19 cellular contexts compared by ENCODE assay signal in genomic region chr10:3511483-3511882, GRCh38.
"Had no signal": no experiment of that assay in that cellular context is flagged by ENCODE, and none has a peak within 500 bp of the region (broad histone marks: within the 10 kb centered on the region; RNA-seq: fewer than 3 reads in every experiment).

No MANE protein-coding gene starts in this region.

- H3K79me2 ChIP-seq: parathyroid adenoma had no signal

- H3K9me3 Mint-ChIP-seq: natural killer cell; stimulated activated naive CD8-positive, alpha-beta T cell treated with anti-CD3 and anti-CD28 coated beads, Interleukin-15, amount 100 ng/mL, for 72 hours had no signal

- H3K27ac Mint-ChIP-seq: natural killer cell; progenitor cell of endocrine pancreas; stimulated activated naive CD8-positive, alpha-beta T cell treated with anti-CD3 and anti-CD28 coated beads, Interleukin-15, amount 100 ng/mL, for 72 hours; type B pancreatic cell had no signal

- H3K27me3 ChIP-seq: dorsolateral prefrontal cortex, neutrophil, right lobe of liver, suprapubic skin, thyroid gland had no signal

- H3K4me3 Mint-ChIP-seq: natural killer cell; stimulated activated naive B cell treated with anti-CD40 and anti-IgM and Interleukin-4, amounts not matched to agents 10 μg/mL and 1 μg/mL and 100 μg/mL, for 72 hours; stimulated activated naive CD8-positive, alpha-beta T cell treated with anti-CD3 and anti-CD28 coated beads, Interleukin-15, amount 100 ng/mL, for 72 hours; type B pancreatic cell had no signal

- H2AFZ ChIP-seq: parathyroid adenoma had no signal

- FAIRE-seq: frontal cortex, keratinocyte, small intestine had no signal

- ATAC-seq: left ventricle myocardium superior; lower lobe of right lung; natural killer cell; right lobe of liver; stimulated activated naive B cell treated with anti-CD40 and anti-IgM and Interleukin-4, amounts not matched to agents 10 μg/mL and 1 μg/mL and 100 μg/mL, for 72 hours; stimulated activated naive CD8-positive, alpha-beta T cell treated with anti-CD3 and anti-CD28 coated beads, Interleukin-15, amount 100 ng/mL, for 72 hours had no signal

- H3K4me3 ChIP-seq: dorsolateral prefrontal cortex, lower lobe of right lung, right lobe of liver, suprapubic skin, thyroid gland had no signal

- H3K36me3 Mint-ChIP-seq: natural killer cell, type B pancreatic cell had no signal

- H3K4me1 ChIP-seq: lower lobe of right lung, parathyroid adenoma, right lobe of liver, thyroid gland had no signal

- H3K9me3 ChIP-seq: lower lobe of right lung, neutrophil, right lobe of liver, suprapubic skin, thyroid gland had no signal

- H3K9ac ChIP-seq: parathyroid adenoma had no signal

- H3K27ac ChIP-seq: lower lobe of right lung, neutrophil, parathyroid adenoma, right lobe of liver, suprapubic skin, thyroid gland had no signal

- DNase-seq: dorsolateral prefrontal cortex; effector CD4-positive, alpha-beta T cell; left ventricle myocardium superior; lower lobe of right lung; natural killer cell; right lobe of liver; small intestine; stimulated activated CD4-positive, alpha-beta T cell treated with anti-CD3 and anti-CD28 coated beads, Interleukin-15, amount 100 ng/mL, for 24 hours; stimulated activated CD4-positive, alpha-beta T cell treated with anti-CD3 and anti-CD28 coated beads, Interleukin-2, amount 100 ng/mL, for 48 hours; stimulated activated naive B cell treated with anti-CD40 and anti-IgM and Interleukin-4, amounts not matched to agents 10 μg/mL and 1 μg/mL and 100 μg/mL, for 72 hours; stimulated activated naive CD8-positive, alpha-beta T cell treated with anti-CD3 and anti-CD28 coated beads, Interleukin-15, amount 100 ng/mL, for 72 hours; thyroid gland had no signal

- H3K36me3 ChIP-seq: lower lobe of right lung, neutrophil, right lobe of liver, suprapubic skin, thyroid gland had no signal

- H3K27me3 Mint-ChIP-seq: progenitor cell of endocrine pancreas, type B pancreatic cell had no signal
